18 cellular contexts compared by ENCODE assay signal in genomic region chr11:108632041-108632440, GRCh38.
"Had no signal": no experiment of that assay in that cellular context is flagged by ENCODE, and none has a peak within 500 bp of the region (broad histone marks: within the 10 kb centered on the region; RNA-seq: fewer than 3 reads in every experiment).

No MANE protein-coding gene starts in this region.

- FAIRE-seq: astrocyte had no signal

- H3K27ac Mint-ChIP-seq: activated CD4-positive, alpha-beta T cell treated with anti-CD3 and anti-CD28 coated beads, Interleukin-2, amount 10 ng/mL, durations not matched to agents 24 days and 14 days; activated naive CD8-positive, alpha-beta T cell treated with anti-CD3 and anti-CD28 coated beads, Interleukin-2, amount 50 U/mL, for 24 hours; immature natural killer cell; naive B cell; stimulated activated memory B cell treated with anti-CD40 and anti-IgM and Interleukin-4, amounts not matched to agents 10 μg/mL and 1 μg/mL and 100 μg/mL, for 72 hours; T-helper 1 cell treated with Interleukin-12 subunit alpha and Interleukin-12 subunit beta and Interleukin-4 antibody, amounts not matched to agents 30 μg/mL and 1 μg/mL, for 36 hours; type B pancreatic cell; WTC11 had no signal

- H3K4me3 ChIP-seq: coronary artery, lung, right atrium auricular region had no signal

- H3K4me1 Mint-ChIP-seq: activated CD4-positive, alpha-beta T cell treated with anti-CD3 and anti-CD28 coated beads, Interleukin-2, amount 10 ng/mL, durations not matched to agents 24 days and 14 days; immature natural killer cell; naive B cell; stimulated activated memory B cell treated with anti-CD40 and anti-IgM and Interleukin-4, amounts not matched to agents 10 μg/mL and 1 μg/mL and 100 μg/mL, for 72 hours had no signal

- H3K4me3 Mint-ChIP-seq: activated CD4-positive, alpha-beta T cell treated with anti-CD3 and anti-CD28 coated beads, Interleukin-2, amount 10 ng/mL, durations not matched to agents 24 days and 14 days; activated naive CD8-positive, alpha-beta T cell treated with anti-CD3 and anti-CD28 coated beads, Interleukin-2, amount 50 U/mL, for 24 hours; immature natural killer cell; naive B cell; stimulated activated memory B cell treated with anti-CD40 and anti-IgM and Interleukin-4, amounts not matched to agents 10 μg/mL and 1 μg/mL and 100 μg/mL, for 72 hours; T-helper 1 cell treated with Interleukin-12 subunit alpha and Interleukin-12 subunit beta and Interleukin-4 antibody, amounts not matched to agents 30 μg/mL and 1 μg/mL, for 36 hours; type B pancreatic cell; WTC11 had no signal

- ATAC-seq: activated naive CD8-positive, alpha-beta T cell treated with anti-CD3 and anti-CD28 coated beads, Interleukin-2, amount 50 U/mL, for 24 hours; stimulated activated memory B cell treated with anti-CD40 and anti-IgM and Interleukin-4, amounts not matched to agents 10 μg/mL and 1 μg/mL and 100 μg/mL, for 72 hours; WTC11 had no signal

- H3K4me1 ChIP-seq: right atrium auricular region had no signal

- H3K36me3 Mint-ChIP-seq: immature natural killer cell; naive B cell; stimulated activated memory B cell treated with anti-CD40 and anti-IgM and Interleukin-4, amounts not matched to agents 10 μg/mL and 1 μg/mL and 100 μg/mL, for 72 hours; type B pancreatic cell had no signal

- H3K36me3 ChIP-seq: right atrium auricular region had no signal

- H3K27me3 ChIP-seq: right atrium auricular region had no signal

- H3K27me3 Mint-ChIP-seq: type B pancreatic cell had no signal

- H3K27ac ChIP-seq: coronary artery, epithelial cell of prostate, right atrium auricular region had no signal

- DNase-seq: activated CD4-positive, alpha-beta T cell treated with anti-CD3 and anti-CD28 coated beads, Interleukin-2, amount 10 ng/mL, durations not matched to agents 24 days and 14 days; activated naive CD4-positive, alpha-beta T cell treated with Interleukin-2 at 50 U/mL for 16 hours; activated naive CD8-positive, alpha-beta T cell treated with anti-CD3 and anti-CD28 coated beads, Interleukin-2, amount 50 U/mL, for 24 hours; effector memory CD4-positive, alpha-beta T cell; immature natural killer cell; midbrain; naive B cell; posterior cingulate gyrus; substantia nigra had no signal

- H3K9me3 ChIP-seq: right atrium auricular region had no signal

- H3K9me3 Mint-ChIP-seq: activated CD4-positive, alpha-beta T cell treated with anti-CD3 and anti-CD28 coated beads, Interleukin-2, amount 10 ng/mL, durations not matched to agents 24 days and 14 days; activated naive CD8-positive, alpha-beta T cell treated with anti-CD3 and anti-CD28 coated beads, Interleukin-2, amount 50 U/mL, for 24 hours; T-helper 1 cell treated with Interleukin-12 subunit alpha and Interleukin-12 subunit beta and Interleukin-4 antibody, amounts not matched to agents 30 μg/mL and 1 μg/mL, for 36 hours had no signal
